In genomic region chr9:75788006-75788634, GRCh38 we compare ENCODE assay signal across 14 cellular contexts.
DNase-seq lines count a peak whose midpoint lies in the region; ATAC-seq and TF ChIP-seq lines count a peak whose summit lies in the region.
"Had no signal": no experiment of that assay in that cellular context is flagged by ENCODE, and none has a peak within 500 bp of the region (broad histone marks: within the 10 kb centered on the region; RNA-seq: fewer than 3 reads in every experiment).

No MANE protein-coding gene starts in this region.

- H3K9ac ChIP-seq in BLaER1: no peak overlapping the region

- peak overlapping the region; percentile 76 for H3K4me2 ChIP-seq in BLaER1

- H3K36me3 ChIP-seq in BLaER1 (no peaks in the 10 kb centered on the region), SJCRH30 (no peaks in the 10 kb centered on the region)

- H3K4me3 Mint-ChIP-seq in osteocyte (ENCODE audit: unreplicated experiment): peak overlapping the region; percentile 27
- no peak overlapping the region for H3K4me3 Mint-ChIP-seq in T-helper 17 cell
- H3K4me3 Mint-ChIP-seq: HFFc6 had no signal

- DNase-seq in SJCRH30 (peak; percentile 46), fibroblast of mammary gland (ENCODE audit: low read depth) (peak; percentile 89), osteocyte (ENCODE audit: extremely low spot score, unreplicated experiment) (no peak), NCI-H526 treated with DMSO at 0.1 percent for 48 hours (lab: John Stamatoyannopoulos, UW) (no peak), iPS-NIHi7 (ENCODE audit: extremely low spot score) (no peak), T-helper 17 cell (no peak), NCI-H1436 (lab: John Stamatoyannopoulos, UW) (no peak)
- DNase-seq: activated CD4-positive, alpha-beta T cell treated with anti-CD3 and anti-CD28 coated beads for 48 hours; Caco-2; head of caudate nucleus; HFFc6; mucosa of descending colon; NCI-H226 had no signal

- TF ChIP-seq CTCF in fibroblast of mammary gland (conservative IDR thresholded peaks at IDR 0.05; ENCODE audit: control insufficient read depth, insufficient read depth, low read depth, low read length) (no peak), osteocyte (IDR thresholded peaks at IDR 0.05) (no peak)

- peaks cover 11% of the 10 kb centered on the region for H3K27me3 Mint-ChIP-seq in osteocyte (ENCODE audit: unreplicated experiment)
- no peaks in the 10 kb centered on the region for H3K27me3 Mint-ChIP-seq in T-helper 17 cell

- peaks cover 17% of the 10 kb centered on the region for H3K9me3 Mint-ChIP-seq in osteocyte (ENCODE audit: unreplicated experiment)

- peak overlapping the region; percentile 73 for H3K27ac Mint-ChIP-seq in osteocyte (ENCODE audit: unreplicated experiment)
- H3K27ac Mint-ChIP-seq in T-helper 17 cell: no peak overlapping the region
- H3K27ac Mint-ChIP-seq: HFFc6 had no signal

- peaks cover 4% of the 10 kb centered on the region for H3K36me3 Mint-ChIP-seq in osteocyte (ENCODE audit: unreplicated experiment)
- no peaks in the 10 kb centered on the region for H3K36me3 Mint-ChIP-seq in T-helper 17 cell (ENCODE audit: low read depth)

- no peaks in the 10 kb centered on the region for H3K9me3 ChIP-seq in BLaER1
- H3K9me3 ChIP-seq in SJCRH30 (replicated peaks): no peaks in the 10 kb centered on the region
- no peaks in the 10 kb centered on the region for H3K9me3 ChIP-seq in T-helper 17 cell (ENCODE audit: control insufficient read depth, low read length, poor library complexity, severe bottlenecking)
- H3K9me3 ChIP-seq: Caco-2, mucosa of descending colon had no signal

- H3K4me1 ChIP-seq in BLaER1 (peaks cover 19% of the 10 kb centered on the region), SJCRH30 (peaks cover 3% of the 10 kb centered on the region)
- H3K4me1 ChIP-seq: Caco-2 had no signal

- ATAC-seq in T-helper 17 cell: no peak
- ATAC-seq: mucosa of descending colon had no signal

- no peaks in the 10 kb centered on the region for H3K27me3 ChIP-seq in BLaER1
- H3K27me3 ChIP-seq in SJCRH30: no peaks in the 10 kb centered on the region

- no peak overlapping the region for H3K4me3 ChIP-seq in BLaER1
- H3K4me3 ChIP-seq in SJCRH30: no peak overlapping the region
- no peak overlapping the region for H3K4me3 ChIP-seq in fibroblast of mammary gland (ENCODE audit: control insufficient read depth, low read depth, low read length)
- H3K4me3 ChIP-seq: mucosa of descending colon had no signal

- H3K27ac ChIP-seq in BLaER1: no peak overlapping the region
- H3K27ac ChIP-seq in SJCRH30: no peak overlapping the region

- H3K4me1 Mint-ChIP-seq in osteocyte (ENCODE audit: unreplicated experiment) (peaks cover 17% of the 10 kb centered on the region), T-helper 17 cell (no peaks in the 10 kb centered on the region)

- H4K20me1 ChIP-seq in BLaER1: no peaks in the 10 kb centered on the region

Comparison
In these comparisons a context has a peak if more than half of its experiments do, and no peak if none do; other contexts are left out.
1. DNase-seq: peak in SJCRH30 (2 of 2) and fibroblast of mammary gland (single experiment); none in osteocyte (single experiment), NCI-H526 treated with DMSO at 0.1 percent for 48 hours (single experiment), iPS-NIHi7 (single experiment), T-helper 17 cell (0 of 3) and NCI-H1436 (single experiment).